ENCODE assay signal across 11 cellular contexts in the genomic region with DNA sequence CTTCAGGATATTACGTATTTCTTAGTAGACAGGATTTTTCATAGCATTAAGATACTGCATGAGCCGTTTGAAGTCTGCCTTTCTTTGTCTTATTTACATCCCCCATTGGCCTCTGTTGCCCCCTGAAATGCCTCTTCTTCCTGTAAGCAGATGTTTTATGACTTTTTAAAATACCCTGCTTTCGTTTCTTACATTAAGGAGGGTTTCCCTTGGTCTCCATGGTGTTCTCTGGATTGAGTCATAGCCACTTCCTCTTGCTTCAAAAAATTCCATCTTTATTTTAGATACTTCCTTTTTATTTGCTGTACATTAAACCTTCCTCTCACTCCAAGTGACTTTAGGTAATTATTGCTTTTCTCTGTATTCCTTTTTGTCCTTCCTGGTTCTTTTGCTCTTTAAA.
DNase-seq lines count a peak whose midpoint lies in the region; TF ChIP-seq lines count a peak whose summit lies in the region.
"Had no signal": no experiment of that assay in that cellular context is flagged by ENCODE, and none has a peak within 500 bp of the region (broad histone marks: within the 10 kb centered on the region; RNA-seq: fewer than 3 reads in every experiment).

No MANE protein-coding gene starts in this region.

- H3K9ac ChIP-seq in SK-N-MC (ENCODE audit: insufficient read length) (peak overlapping the region; percentile 34), smooth muscle cell (ENCODE audit: low read depth) (peak overlapping the region; percentile 53), MM.1S (ENCODE audit: low read length) (no peak overlapping the region)

- H3K4me1 ChIP-seq in smooth muscle cell (ENCODE audit: low read depth) (peaks cover 13% of the 10 kb centered on the region), MM.1S (ENCODE audit: low read length) (no peaks in the 10 kb centered on the region)

- H3K36me3 Mint-ChIP-seq in HFFc6 (ENCODE audit: low read depth) (peaks cover 34% of the 10 kb centered on the region), type B pancreatic cell (peaks cover 48% of the 10 kb centered on the region)

- H2AFZ ChIP-seq in smooth muscle cell (ENCODE audit: low read depth), result no peak overlapping the region
- H2AFZ ChIP-seq in MM.1S (ENCODE audit: low read length), result no peak overlapping the region

- H3K79me2 ChIP-seq in smooth muscle cell (ENCODE audit: low read depth) (peaks cover 32% of the 10 kb centered on the region), MM.1S (ENCODE audit: low read length) (no peaks in the 10 kb centered on the region)

- peak; percentile 41 for DNase-seq in HFFc6
- peak; percentile 75 for DNase-seq in SK-N-MC (ENCODE audit: low read depth, low spot score)
- peak; percentile 63 for DNase-seq in fibroblast of peridontal ligament (ENCODE audit: extremely low read depth)
- DNase-seq in smooth muscle cell (lab: John Stamatoyannopoulos, UW; ENCODE audit: unreplicated experiment), result no peak
- no peak for DNase-seq in T-helper 9 cell
- DNase-seq in DMS53 (lab: John Stamatoyannopoulos, UW), result no peak
- no peak for DNase-seq in type B pancreatic cell (ENCODE audit: extremely low spot score, unreplicated experiment)
- no peak for DNase-seq in MM.1S
- DNase-seq: activated naive CD8-positive, alpha-beta T cell treated with anti-CD3 and anti-CD28 coated beads, Interleukin-2, amount 10 ng/mL, durations not matched to agents 7 days and 5 days; NCI-H2029 had no signal

- peak overlapping the region; percentile 79 for H3K4me3 Mint-ChIP-seq in HFFc6
- H3K4me3 Mint-ChIP-seq in type B pancreatic cell, result no peak overlapping the region
- H3K4me3 Mint-ChIP-seq: activated naive CD8-positive, alpha-beta T cell treated with anti-CD3 and anti-CD28 coated beads, Interleukin-2, amount 10 ng/mL, durations not matched to agents 7 days and 5 days had no signal

- H3K4me1 Mint-ChIP-seq in HFFc6 (ENCODE audit: low read depth), result peaks cover 40% of the 10 kb centered on the region
- peaks cover 12% of the 10 kb centered on the region for H3K4me1 Mint-ChIP-seq in type B pancreatic cell (ENCODE audit: unreplicated experiment)
- H3K4me1 Mint-ChIP-seq: activated naive CD8-positive, alpha-beta T cell treated with anti-CD3 and anti-CD28 coated beads, Interleukin-2, amount 10 ng/mL, durations not matched to agents 7 days and 5 days had no signal

- H3F3A ChIP-seq in smooth muscle cell (ENCODE audit: low read depth), result peaks cover 17% of the 10 kb centered on the region
- H3F3A ChIP-seq in MM.1S (ENCODE audit: insufficient read depth, low read length), result no peaks in the 10 kb centered on the region

- no peaks in the 10 kb centered on the region for H3K9me2 ChIP-seq in MM.1S (replicated peaks; ENCODE audit: insufficient read depth, low read length)

- H3K27ac ChIP-seq in SK-N-MC (peak overlapping the region; percentile 94), smooth muscle cell (ENCODE audit: low read depth) (peak overlapping the region; percentile 87), MM.1S (ENCODE audit: low read length) (no peak overlapping the region)

- no peaks in the 10 kb centered on the region for H3K27me3 ChIP-seq in smooth muscle cell (ENCODE audit: low read depth)
- no peaks in the 10 kb centered on the region for H3K27me3 ChIP-seq in MM.1S (replicated peaks; ENCODE audit: insufficient read depth, low read length)

- H3K27me3 Mint-ChIP-seq in HFFc6 (ENCODE audit: insufficient read depth) (no peaks in the 10 kb centered on the region), type B pancreatic cell (no peaks in the 10 kb centered on the region)
- H3K27me3 Mint-ChIP-seq: progenitor cell of endocrine pancreas had no signal

- H4K20me1 ChIP-seq in smooth muscle cell (ENCODE audit: low read depth), result peaks cover 32% of the 10 kb centered on the region
- no peaks in the 10 kb centered on the region for H4K20me1 ChIP-seq in MM.1S (ENCODE audit: insufficient read depth, low read length)

- H3K9me3 Mint-ChIP-seq in HFFc6 (no peaks in the 10 kb centered on the region), type B pancreatic cell (peaks cover 8% of the 10 kb centered on the region)

- H3K4me2 ChIP-seq in smooth muscle cell (peak overlapping the region; percentile 79), MM.1S (ENCODE audit: low read depth, low read length) (no peak overlapping the region)

- no peaks in the 10 kb centered on the region for H3K9me3 ChIP-seq in SK-N-MC (ENCODE audit: low read depth, low read length)
- no peaks in the 10 kb centered on the region for H3K9me3 ChIP-seq in smooth muscle cell (replicated peaks; ENCODE audit: low read depth)
- no peaks in the 10 kb centered on the region for H3K9me3 ChIP-seq in MM.1S (replicated peaks; ENCODE audit: insufficient read depth, low read length)

- WGBS in smooth muscle cell (ENCODE audit: low lambda C conversion rate), result 57% methylated on average over 3 of the region's 3 CpGs

- peak overlapping the region; percentile 48 for H3K4me3 ChIP-seq in SK-N-MC
- no peak overlapping the region for H3K4me3 ChIP-seq in smooth muscle cell
- H3K4me3 ChIP-seq in MM.1S (ENCODE audit: low read length), result no peak overlapping the region

- H3K36me3 ChIP-seq in SK-N-MC (ENCODE audit: insufficient read depth, low read length), result peaks cover 45% of the 10 kb centered on the region
- peaks cover 7% of the 10 kb centered on the region for H3K36me3 ChIP-seq in smooth muscle cell (ENCODE audit: low read depth)
- no peaks in the 10 kb centered on the region for H3K36me3 ChIP-seq in MM.1S (replicated peaks; ENCODE audit: insufficient read depth, low read length)

- H3K27ac Mint-ChIP-seq in HFFc6 (peak overlapping the region; percentile 89), type B pancreatic cell (no peak overlapping the region)
- H3K27ac Mint-ChIP-seq: activated naive CD8-positive, alpha-beta T cell treated with anti-CD3 and anti-CD28 coated beads, Interleukin-2, amount 10 ng/mL, durations not matched to agents 7 days and 5 days; progenitor cell of endocrine pancreas had no signal

- TF ChIP-seq CTCF in HFFc6 (IDR thresholded peaks at IDR 0.05) (no peak), smooth muscle cell (IDR thresholded peaks at IDR 0.05; ENCODE audit: borderline replicate concordance, insufficient read depth, poor library complexity, severe bottlenecking) (no peak), type B pancreatic cell (conservative IDR thresholded peaks at IDR 0.05) (no peak), MM.1S (IDR thresholded peaks at IDR 0.05; ENCODE audit: low read length) (no peak)

Comparison
In these comparisons a context has a peak if more than half of its experiments do, and no peak if none do; other contexts are left out.
1. DNase-seq: peak in HFFc6 (single experiment), SK-N-MC (single experiment) and fibroblast of peridontal ligament (single experiment); none in smooth muscle cell (single experiment), T-helper 9 cell (single experiment), DMS53 (single experiment), type B pancreatic cell (single experiment) and MM.1S (single experiment).